In the genomic region with DNA sequence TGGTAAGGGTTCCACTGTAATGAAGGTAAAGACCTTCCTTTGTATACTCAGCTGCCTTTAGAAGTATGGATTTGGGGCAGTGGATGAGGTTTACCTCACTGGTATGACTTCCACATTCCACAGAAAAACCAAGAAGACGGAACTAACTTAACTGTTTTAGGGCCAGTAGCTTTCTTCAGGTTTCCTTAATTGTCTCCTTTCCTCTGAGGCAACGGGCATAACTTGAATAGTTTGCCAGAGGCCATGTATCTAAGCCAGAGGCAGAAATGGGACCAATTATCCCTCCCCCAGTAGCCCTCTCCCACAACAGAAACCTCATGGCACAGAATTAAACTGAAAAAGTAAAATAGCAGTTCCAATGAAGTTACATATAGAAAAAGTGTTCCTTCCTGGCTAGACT, we compare ENCODE assay signal across 23 cellular contexts.
A peak's percentile ranks its signal among the peaks of the same experiment; 100 is the strongest.
DNase-seq lines count a peak whose midpoint lies in the region; ATAC-seq and TF ChIP-seq lines count a peak whose summit lies in the region.
"Had no signal": no experiment of that assay in that cellular context is flagged by ENCODE, and none has a peak within 500 bp of the region (broad histone marks: within the 10 kb centered on the region; RNA-seq: fewer than 3 reads in every experiment).

No MANE protein-coding gene starts in this region.

- no peak overlapping the region for H2AK5ac ChIP-seq in neuronal stem cell (ENCODE audit: low read depth, low read length)

- H3K36me3 Mint-ChIP-seq in GM23338 (ENCODE audit: low read depth): no peaks in the 10 kb centered on the region
- H3K36me3 Mint-ChIP-seq: CD4-positive, alpha-beta memory T cell had no signal

- H3K4me3 ChIP-seq in GM23338 (no peak overlapping the region), adipocyte (ENCODE audit: low read length) (no peak overlapping the region), neuronal stem cell (ENCODE audit: low read length in 2 of 2) (no peak overlapping the region)
- H3K4me3 ChIP-seq: A549 had no signal

- DNase-seq in GM23338 (ENCODE audit: low spot score): peak; percentile 21
- peak; percentile 13 for DNase-seq in adipocyte (ENCODE audit: low read depth)
- peak; percentile 75 for DNase-seq in islet precursor cell
- no peak for DNase-seq in neuronal stem cell (ENCODE audit: low spot score)
- DNase-seq in amniotic stem cell (lab: John Stamatoyannopoulos, UW): no peak
- DNase-seq: CD4-positive, alpha-beta memory T cell; COR-L47; GOT3; HCEC 1CT; NCI-H1092; NCI-H1417 treated with DMSO at 0.1 percent for 48 hours; NCI-H1694 treated with DMSO at 0.1 percent for 48 hours; NCI-H2081; NCI-H2171; NCI-H226; NCI-H510A; NCI-H69; Right ventricle myocardium superior; RPMI8226 had no signal

- no peak overlapping the region for H3K18ac ChIP-seq in neuronal stem cell (ENCODE audit: low read length)

- H3K4me1 Mint-ChIP-seq in GM23338: peaks cover 6% of the 10 kb centered on the region; the same call in 2 of the 3 replicates
- H3K4me1 Mint-ChIP-seq: CD4-positive, alpha-beta memory T cell had no signal

- no peak overlapping the region for H2BK12ac ChIP-seq in neuronal stem cell (ENCODE audit: low read length)

- H3K9me2 ChIP-seq in GM23338 (ENCODE audit: insufficient read depth): no peaks in the 10 kb centered on the region

- H3K27ac ChIP-seq in GM23338 (ENCODE audit: low read depth): no peak overlapping the region
- H3K27ac ChIP-seq in neuronal stem cell (replicated peaks; ENCODE audit: low read length): no peak overlapping the region
- H3K27ac ChIP-seq: A549, KMS-11 had no signal

- H4K91ac ChIP-seq in neuronal stem cell (ENCODE audit: low read depth, low read length, poor library complexity): no peak overlapping the region

- H2AFZ ChIP-seq in GM23338 (no peak overlapping the region), neuronal stem cell (ENCODE audit: low read length) (no peak overlapping the region)

- no peak for TF ChIP-seq CTCF in GM23338 (conservative IDR thresholded peaks at IDR 0.05; ENCODE audit: low read depth in 2 of 2)

- H3K4me2 ChIP-seq in GM23338: no peak overlapping the region
- H3K4me2 ChIP-seq in neuronal stem cell (ENCODE audit: insufficient read depth, low read length, poor library complexity, severe bottlenecking): no peak overlapping the region
- H3K4me2 ChIP-seq: A549, KMS-11 had no signal

- no peak overlapping the region for H3K4ac ChIP-seq in neuronal stem cell (ENCODE audit: low read length)

- H3K4me3 Mint-ChIP-seq in GM23338: no peak overlapping the region
- H3K4me3 Mint-ChIP-seq: CD4-positive, alpha-beta memory T cell had no signal

- no peaks in the 10 kb centered on the region for H3K27me3 ChIP-seq in GM23338 (ENCODE audit: insufficient read depth)
- H3K27me3 ChIP-seq in adipocyte (replicated peaks; ENCODE audit: control insufficient read depth, insufficient read depth, low read length): no peaks in the 10 kb centered on the region
- no peaks in the 10 kb centered on the region for H3K27me3 ChIP-seq in neuronal stem cell (ENCODE audit: control insufficient read depth in 3 of 3, insufficient read depth in 3 of 3, low read depth in 1 of 3, low read length in 3 of 3)

- peaks cover 7% of the 10 kb centered on the region; the same call in 1 of the 2 replicates for H3K4me1 ChIP-seq in GM23338 (ENCODE audit: insufficient read depth)
- H3K4me1 ChIP-seq in adipocyte (ENCODE audit: control insufficient read depth, insufficient read depth, low read length): no peaks in the 10 kb centered on the region
- H3K4me1 ChIP-seq in neuronal stem cell (ENCODE audit: control insufficient read depth in 2 of 2, insufficient read depth in 1 of 2, low read depth in 1 of 2, low read length in 2 of 2): peaks cover 0 to 3% of the 10 kb centered on the region in 2 donors
- H3K4me1 ChIP-seq: A549 had no signal

- no peaks in the 10 kb centered on the region for H3K9me3 Mint-ChIP-seq in GM23338
- H3K9me3 Mint-ChIP-seq: CD4-positive, alpha-beta memory T cell had no signal

- no peaks in the 10 kb centered on the region for H3K27me3 Mint-ChIP-seq in GM23338 (ENCODE audit: insufficient read depth, low read depth, poor library complexity)

- H3K79me2 ChIP-seq in GM23338 (replicated peaks; ENCODE audit: insufficient read depth): no peaks in the 10 kb centered on the region

- no peak overlapping the region for H2BK15ac ChIP-seq in neuronal stem cell (ENCODE audit: low read length)

- H3K9ac ChIP-seq in adipocyte (ENCODE audit: low read length) (no peak overlapping the region), neuronal stem cell (ENCODE audit: low read depth, low read length, poor library complexity) (no peak overlapping the region)
- H3K9ac ChIP-seq: KMS-11 had no signal

- H3K9me3 ChIP-seq in adipocyte (ENCODE audit: control insufficient read depth, low read length) (no peaks in the 10 kb centered on the region), neuronal stem cell (replicated peaks in 1 of 2; ENCODE audit: control insufficient read depth in 2 of 2, insufficient read depth in 1 of 2, low read depth in 1 of 2, low read length in 2 of 2) (no peaks in the 10 kb centered on the region)
- H3K9me3 ChIP-seq: A549 had no signal

- H3K36me3 ChIP-seq in GM23338 (ENCODE audit: insufficient read depth): no peaks in the 10 kb centered on the region
- H3K36me3 ChIP-seq in adipocyte (ENCODE audit: control insufficient read depth, insufficient read depth, low read length, severe bottlenecking): no peaks in the 10 kb centered on the region
- no peaks in the 10 kb centered on the region for H3K36me3 ChIP-seq in neuronal stem cell (replicated peaks in 1 of 2; ENCODE audit: control insufficient read depth in 2 of 2, insufficient read depth in 2 of 2, low read length in 2 of 2)

- no peaks in the 10 kb centered on the region for H3F3A ChIP-seq in GM23338 (replicated peaks; ENCODE audit: low read depth)

- no peak overlapping the region for H2BK5ac ChIP-seq in neuronal stem cell (ENCODE audit: low read length)

- no peak overlapping the region for H4K8ac ChIP-seq in neuronal stem cell (ENCODE audit: low read depth, low read length)

- no CpG with 5 or more reads among the region's 2 CpGs for WGBS in neuronal stem cell (ENCODE audit: extremely low coverage in 2 of 2, insufficient read length in 2 of 2, insufficient replicate concordance in 1 of 2), 2 donors

- peaks cover 5% of the 10 kb centered on the region; the same call in 1 of the 2 replicates for H4K20me1 ChIP-seq in GM23338 (replicated peaks; ENCODE audit: insufficient read depth)

- H3K27ac Mint-ChIP-seq in GM23338: no peak overlapping the region
- H3K27ac Mint-ChIP-seq: CD4-positive, alpha-beta memory T cell had no signal

- ATAC-seq in GM23338 (peak; percentile 48; the same call in 2 of the 3 replicates), GM21619 (IDR thresholded peaks at IDR 0.05; ENCODE audit: unreplicated experiment) (no peak)
- ATAC-seq in activated CD4-positive, CD25-positive, alpha-beta regulatory T cell treated with anti-CD3 and anti-CD28 coated beads, Interleukin-2, amount 50 U/mL, for 24 hours: no peak
- ATAC-seq: A549 had no signal

- no peak overlapping the region for H3K23ac ChIP-seq in neuronal stem cell (ENCODE audit: low read depth, low read length, poor library complexity)

- no peak overlapping the region for H2BK120ac ChIP-seq in neuronal stem cell (ENCODE audit: low read depth, low read length)

- H3K14ac ChIP-seq in neuronal stem cell (ENCODE audit: low read length): no peak overlapping the region

- H3K79me1 ChIP-seq in neuronal stem cell (ENCODE audit: low read depth, low read length): no peaks in the 10 kb centered on the region

TF ChIP-seq in GM23338, 12 proteins besides CTCF, POLR2A, EP300 and RAD21 (continues in another document):
- TF ChIP-seq ZNF331 (CRISPR knock-in tag; IDR thresholded peaks at IDR 0.05; ENCODE audit: low read depth): no peak
- TF ChIP-seq, protein P1, sequence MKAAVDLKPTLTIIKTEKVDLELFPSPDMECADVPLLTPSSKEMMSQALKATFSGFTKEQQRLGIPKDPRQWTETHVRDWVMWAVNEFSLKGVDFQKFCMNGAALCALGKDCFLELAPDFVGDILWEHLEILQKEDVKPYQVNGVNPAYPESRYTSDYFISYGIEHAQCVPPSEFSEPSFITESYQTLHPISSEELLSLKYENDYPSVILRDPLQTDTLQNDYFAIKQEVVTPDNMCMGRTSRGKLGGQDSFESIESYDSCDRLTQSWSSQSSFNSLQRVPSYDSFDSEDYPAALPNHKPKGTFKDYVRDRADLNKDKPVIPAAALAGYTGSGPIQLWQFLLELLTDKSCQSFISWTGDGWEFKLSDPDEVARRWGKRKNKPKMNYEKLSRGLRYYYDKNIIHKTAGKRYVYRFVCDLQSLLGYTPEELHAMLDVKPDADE (IDR thresholded peaks at IDR 0.05): no peak
- TF ChIP-seq NANOG (IDR thresholded peaks at IDR 0.05; ENCODE audit: borderline replicate concordance): no peak

Comparison
In these comparisons a context has a peak if more than half of its experiments do, and no peak if none do; other contexts are left out.
1. DNase-seq: peak in GM23338 (single experiment), adipocyte (single experiment) and islet precursor cell (single experiment); none in neuronal stem cell (single experiment) and amniotic stem cell (single experiment).